ENCODE assay signal across 16 cellular contexts in genomic region chr2:134453476-134453875, GRCh38.
DNase-seq lines count a peak whose midpoint lies in the region; ATAC-seq and TF ChIP-seq lines count a peak whose summit lies in the region.
"Had no signal": no experiment of that assay in that cellular context is flagged by ENCODE, and none has a peak within 500 bp of the region (broad histone marks: within the 10 kb centered on the region; RNA-seq: fewer than 3 reads in every experiment).

No MANE protein-coding gene starts in this region.

- no peak for TF ChIP-seq POLR2A in stomach (IDR thresholded peaks at IDR 0.05)

- peak overlapping the region in 7 of 11 experiments; percentile 3 to 60 (median 38); a peak in 10 of 22 replicates for H3K4me2 ChIP-seq in BLaER1 treated with 17β-estradiol and CSF1 and Interleukin-3, amounts not matched to agents 10 nM and 100 nM

- H3K36me3 Mint-ChIP-seq in activated T-cell treated with anti-CD3 and anti-CD28 coated beads, Interleukin-2, amount 50 U/mL, for 4 hours (ENCODE audit: insufficient read depth), result peaks cover under 1% of the 10 kb centered on the region
- H3K36me3 Mint-ChIP-seq in endodermal cell (ENCODE audit: low read depth) (peaks cover 12% of the 10 kb centered on the region), chondrocyte (ENCODE audit: low read depth) (peaks cover 1% of the 10 kb centered on the region)

- intact Hi-C loops in stomach (cut with DNase I; ENCODE audit: low total_unique reads), result loop anchor here (10.0 kb wide), 1 partner anchor 339 kb away; no protein-coding TSS in a partner anchor

- peak; percentile 2 for DNase-seq in activated T-cell treated with anti-CD3 and anti-CD28 coated beads, Interleukin-2, amount 50 U/mL, for 1 hour
- DNase-seq in activated T-cell treated with anti-CD3 and anti-CD28 coated beads, Interleukin-2, amount 50 U/mL, for 4 hours, result no peak
- DNase-seq in endodermal cell (peak; percentile 35), stomach (peak; percentile 14), chondrocyte (ENCODE audit: low spot score) (no peak)
- DNase-seq in activated CD4-positive, alpha-beta T cell treated with anti-CD3 and anti-CD28 coated beads, Interleukin-2, amount 50 U/mL, for 48 hours, result no peak
- DNase-seq: 8988T; AML-193; C1 segment of cervical spinal cord; CD4-positive, alpha-beta memory T cell; DMS153; DMS79 treated with DMSO at 0.1 percent for 48 hours; EL; GOT3 had no signal

- 86 to 94% methylated on average over 3 to 4 of the region's 4 CpGs for whole genome bisulfite sequencing in endodermal cell (ENCODE audit: insufficient coverage in 1 of 2, insufficient read length in 1 of 2), 2 experiments
- WGBS in stomach, 5 donors, result 72 to 88% (median 82%) methylated on average over 4 of the region's 4 CpGs

- no peak overlapping the region for H3K9ac ChIP-seq in BLaER1 treated with 17β-estradiol and CSF1 and Interleukin-3, amounts not matched to agents 10 nM and 100 nM
- H3K9ac ChIP-seq in endodermal cell (ENCODE audit: extremely low read depth, low read length, poor library complexity, severe bottlenecking), result no peak overlapping the region

- ATAC-seq in activated T-cell treated with anti-CD3 and anti-CD28 coated beads, Interleukin-2, amount 50 U/mL, for 4 hours, result no peak

- H3K4me1 Mint-ChIP-seq in activated T-cell treated with anti-CD3 and anti-CD28 coated beads, Interleukin-2, amount 50 U/mL, for 4 hours (ENCODE audit: low read depth), result peaks cover 2% of the 10 kb centered on the region
- peaks cover 3% of the 10 kb centered on the region for H3K4me1 Mint-ChIP-seq in endodermal cell
- H3K4me1 Mint-ChIP-seq in chondrocyte (ENCODE audit: low read depth), result no peaks in the 10 kb centered on the region

- H3K36me3 ChIP-seq in BLaER1 treated with 17β-estradiol and CSF1 and Interleukin-3, amounts not matched to agents 10 nM and 100 nM, result peaks cover 43 to 70% (median 59%) of the 10 kb centered on the region in 11 experiments
- peaks cover 6% of the 10 kb centered on the region for H3K36me3 ChIP-seq in endodermal cell (ENCODE audit: control insufficient read depth, insufficient read depth, low read length)
- peaks cover 3 to 47% (median 37%) of the 10 kb centered on the region in 4 donors for H3K36me3 ChIP-seq in stomach
- H3K36me3 ChIP-seq: HAP-1 had no signal

- peaks cover 0 to 32% (median 13%) of the 10 kb centered on the region in 11 experiments; a peak in 9 of 22 replicates for H4K20me1 ChIP-seq in BLaER1 treated with 17β-estradiol and CSF1 and Interleukin-3, amounts not matched to agents 10 nM and 100 nM

- no peaks in the 10 kb centered on the region for H3K9me3 ChIP-seq in BLaER1 treated with 17β-estradiol and CSF1 and Interleukin-3, amounts not matched to agents 10 nM and 100 nM (replicated peaks in 1 of 11)
- H3K9me3 ChIP-seq in endodermal cell (ENCODE audit: control insufficient read depth, low read length), result no peaks in the 10 kb centered on the region
- H3K9me3 ChIP-seq in stomach, result no peaks in the 10 kb centered on the region
- H3K9me3 ChIP-seq: HAP-1 had no signal

- TF ChIP-seq CTCF in endodermal cell (conservative IDR thresholded peaks at IDR 0.05) (no peak), stomach (IDR thresholded peaks at IDR 0.05) (no peak), chondrocyte (IDR thresholded peaks at IDR 0.05) (no peak)

- H3K4me3 ChIP-seq in BLaER1 treated with 17β-estradiol and CSF1 and Interleukin-3, amounts not matched to agents 10 nM and 100 nM, result no peak overlapping the region
- no peak overlapping the region for H3K4me3 ChIP-seq in endodermal cell (ENCODE audit: low read length)
- H3K4me3 ChIP-seq in stomach, result no peak overlapping the region
- H3K4me3 ChIP-seq: HAP-1 had no signal

- H3K27me3 Mint-ChIP-seq in activated T-cell treated with anti-CD3 and anti-CD28 coated beads, Interleukin-2, amount 50 U/mL, for 4 hours (ENCODE audit: low read depth), result no peaks in the 10 kb centered on the region
- no peaks in the 10 kb centered on the region for H3K27me3 Mint-ChIP-seq in endodermal cell (ENCODE audit: insufficient read depth)
- H3K27me3 Mint-ChIP-seq in chondrocyte (ENCODE audit: low read depth), result no peaks in the 10 kb centered on the region
- H3K27me3 Mint-ChIP-seq: CD4-positive, alpha-beta memory T cell had no signal

- H3K27me3 ChIP-seq in BLaER1 treated with 17β-estradiol and CSF1 and Interleukin-3, amounts not matched to agents 10 nM and 100 nM, result no peaks in the 10 kb centered on the region
- H3K27me3 ChIP-seq in endodermal cell (ENCODE audit: control insufficient read depth, insufficient read depth, low read length, poor library complexity, severe bottlenecking) (no peaks in the 10 kb centered on the region), stomach (no peaks in the 10 kb centered on the region)

- H3K27ac ChIP-seq in BLaER1 treated with 17β-estradiol and CSF1 and Interleukin-3, amounts not matched to agents 10 nM and 100 nM, result no peak overlapping the region; a peak in 1 of 22 replicates
- H3K27ac ChIP-seq in endodermal cell (ENCODE audit: low read depth, low read length) (no peak overlapping the region), stomach (no peak overlapping the region)

- peaks cover 0 to 34% (median 26%) of the 10 kb centered on the region in 10 experiments; a peak in 15 of 20 replicates for H3K4me1 ChIP-seq in BLaER1 treated with 17β-estradiol and CSF1 and Interleukin-3, amounts not matched to agents 10 nM and 100 nM
- peaks cover 7% of the 10 kb centered on the region for H3K4me1 ChIP-seq in endodermal cell (ENCODE audit: control insufficient read depth, insufficient read depth, low read length)
- H3K4me1 ChIP-seq in stomach, result peaks cover 4 to 11% (median 9%) of the 10 kb centered on the region in 4 donors
- H3K4me1 ChIP-seq: HAP-1 had no signal

- H3K27ac Mint-ChIP-seq in endodermal cell (no peak overlapping the region), chondrocyte (ENCODE audit: unreplicated experiment) (no peak overlapping the region)
- H3K27ac Mint-ChIP-seq: CD4-positive, alpha-beta memory T cell had no signal

- H3K4me3 Mint-ChIP-seq in activated T-cell treated with anti-CD3 and anti-CD28 coated beads, Interleukin-2, amount 50 U/mL, for 4 hours, result no peak overlapping the region
- H3K4me3 Mint-ChIP-seq in endodermal cell (no peak overlapping the region), chondrocyte (ENCODE audit: unreplicated experiment) (no peak overlapping the region)
- H3K4me3 Mint-ChIP-seq: CD4-positive, alpha-beta memory T cell had no signal

- no peaks in the 10 kb centered on the region for H3K9me3 Mint-ChIP-seq in activated T-cell treated with anti-CD3 and anti-CD28 coated beads, Interleukin-2, amount 50 U/mL, for 4 hours
- H3K9me3 Mint-ChIP-seq in endodermal cell (no peaks in the 10 kb centered on the region), chondrocyte (ENCODE audit: low read depth) (no peaks in the 10 kb centered on the region)

- TF ChIP-seq EP300 in stomach (IDR thresholded peaks at IDR 0.05), result no peak

Comparison
In these comparisons a context has a peak if more than half of its experiments do, and no peak if none do; other contexts are left out.
1. DNase-seq: peak in activated T-cell treated with anti-CD3 and anti-CD28 coated beads, Interleukin-2, amount 50 U/mL, for 1 hour (single experiment), endodermal cell (single experiment) and stomach (single experiment); none in activated T-cell treated with anti-CD3 and anti-CD28 coated beads, Interleukin-2, amount 50 U/mL, for 4 hours (single experiment), chondrocyte (single experiment) and activated CD4-positive, alpha-beta T cell treated with anti-CD3 and anti-CD28 coated beads, Interleukin-2, amount 50 U/mL, for 48 hours (0 of 2).